ENCODE assay signal across 8 cellular contexts in genomic region chr16:85570735-85571562, GRCh38. TPM values are rescaled to one million over a fixed set of nuclear protein-coding genes. Genes with fewer than 3 reads are reported as not detected.
DNase-seq lines count a peak whose midpoint lies in the region; ATAC-seq and TF ChIP-seq lines count a peak whose summit lies in the region.

No MANE protein-coding gene starts in this region.

- ATAC-seq in GM18867 (IDR thresholded peaks at IDR 0.05; ENCODE audit: unreplicated experiment) (peak; percentile 55), HG02943 (IDR thresholded peaks at IDR 0.05; ENCODE audit: low read depth, unreplicated experiment) (peak; percentile 38), T-helper 17 cell (peak; percentile 80), right lobe of liver (peak; percentile 25 to 66 (median 40)), HG03280 (IDR thresholded peaks at IDR 0.05; ENCODE audit: unreplicated experiment) (no peak)

- H3K4me3 Mint-ChIP-seq in T-helper 17 cell, result peak overlapping the region; percentile 83

- H3K27me3 ChIP-seq in right lobe of liver, result no peaks in the 10 kb centered on the region

- H3K4me3 ChIP-seq in right lobe of liver, result no peak overlapping the region

- H3K27ac Mint-ChIP-seq in T-helper 17 cell, result peak overlapping the region; percentile 70

- peak overlapping the region in 2 of 3 donors; percentile 11 to 51 for H3K27ac ChIP-seq in right lobe of liver

- H3K36me3 ChIP-seq in right lobe of liver, result no peaks in the 10 kb centered on the region

- TF ChIP-seq POLR2A in right lobe of liver (IDR thresholded peaks at IDR 0.05), result no peak

- TF ChIP-seq CTCF in right lobe of liver (IDR thresholded peaks at IDR 0.05), result no peak

- H3K4me1 Mint-ChIP-seq in T-helper 17 cell, result peaks cover 45% of the 10 kb centered on the region

- DNase-seq in T-helper 17 cell (no peak), right lobe of liver (peak; percentile 63 to 78 (median 65)), DMS79 treated with DMSO at 0.1 percent for 48 hours (lab: John Stamatoyannopoulos, UW) (no peak), NCI-H2081 (lab: John Stamatoyannopoulos, UW) (no peak), head of caudate nucleus (no peak)

- H3K4me1 ChIP-seq in right lobe of liver, result peaks cover 0 to 66% (median 22%) of the 10 kb centered on the region in 4 donors

- WGBS in right lobe of liver (ENCODE audit: insufficient coverage, low coverage, low lambda C conversion rate, missing lambda C conversion rate), result 37% methylated on average over 17 of the region's 24 CpGs

- no peaks in the 10 kb centered on the region for H3K27me3 Mint-ChIP-seq in T-helper 17 cell

- peaks cover 2% of the 10 kb centered on the region for H3K36me3 Mint-ChIP-seq in T-helper 17 cell (ENCODE audit: low read depth)

- intact Hi-C loops in right lobe of liver (cut with DNase I) (loop anchor here in 1 of 2 donors (5.0 kb wide), 1 partner anchor 36 kb away; no protein-coding TSS in a partner anchor), head of caudate nucleus (cut with DNase I) (no loop called here)

- H3K9me3 ChIP-seq in T-helper 17 cell (ENCODE audit: control insufficient read depth, low read length, poor library complexity, severe bottlenecking) (no peaks in the 10 kb centered on the region), right lobe of liver (no peaks in the 10 kb centered on the region)

RNA-seq across cellular contexts. Expression of gene GSE1, which starts 42.2 kb away (rescaled TPM):
- 10 to 100 TPM; 39.1 to 40.9 TPM for total RNA-seq in T-helper 17 cell
- 10 to 100 TPM; 30.0 to 48.0 (median 38.8) TPM for total RNA-seq in right lobe of liver

Comparison
In these comparisons a context has a peak if more than half of its experiments do, and no peak if none do; other contexts are left out.
1. DNase-seq: peak in right lobe of liver (3 of 3); none in T-helper 17 cell (0 of 3), DMS79 treated with DMSO at 0.1 percent for 48 hours (single experiment), NCI-H2081 (0 of 2) and head of caudate nucleus (0 of 42).